3 cellular contexts compared by ENCODE assay signal in genomic region chr19:22472180-22472637, GRCh38.
A peak's percentile ranks its signal among the peaks of the same experiment; 100 is the strongest.
TF ChIP-seq lines count a peak whose summit lies in the region.

No MANE protein-coding gene starts in this region.

TF ChIP-seq in A549, 52 proteins besides CTCF, POLR2A, EP300 and RAD21 (continued from another document):
- peak; percentile 49; the same call in 1 of the 2 replicates for TF ChIP-seq GATA3 (IDR thresholded peaks at IDR 0.05; ENCODE audit: borderline replicate concordance)
- no peak for TF ChIP-seq TP53 (CRISPR knock-in tag; IDR thresholded peaks at IDR 0.05)
- no peak for TF ChIP-seq ZNF302 (CRISPR knock-in tag; IDR thresholded peaks at IDR 0.05)
- no peak for TF ChIP-seq JUNB (IDR thresholded peaks at IDR 0.05)

TF ChIP-seq in HEK293, 187 proteins besides CTCF, POLR2A, EP300 and RAD21 (continued from another document):
- TF ChIP-seq TRIM28 (IDR thresholded peaks at IDR 0.05; ENCODE audit: borderline replicate concordance, low read length) (peak; percentile 86; the same call in 1 of the 2 replicates), SALL2 (tag by site-specific recombination; IDR thresholded peaks at IDR 0.05; ENCODE audit: borderline replicate concordance) (no peak), SETDB1 (IDR thresholded peaks at IDR 0.05; ENCODE audit: insufficient read length, low read length) (peak; percentile 96), HOXC10 (CRISPR knock-in tag; IDR thresholded peaks at IDR 0.05) (no peak), ZNF701 (tag by site-specific recombination; IDR thresholded peaks at IDR 0.05) (no peak), MZF1 (tag by site-specific recombination; IDR thresholded peaks at IDR 0.05; ENCODE audit: borderline replicate concordance) (no peak)

TF ChIP-seq in GM12878, 131 proteins besides CTCF, POLR2A, EP300 and RAD21 (continued from another document):
- TF ChIP-seq CBX5 (IDR thresholded peaks at IDR 0.05; ENCODE audit: low read depth) (0 out of 2 replicates have a peak, but pooled peaks have one; percentile 44), ZBED1 (IDR thresholded peaks at IDR 0.05; ENCODE audit: borderline replicate concordance) (no peak), MEF2A (IDR thresholded peaks at IDR 0.05; ENCODE audit: insufficient read depth, low read depth, low read length) (no peak), POLR2AphosphoS2 (IDR thresholded peaks at IDR 0.05; ENCODE audit: low read depth, low read length) (no peak), CEBPB (IDR thresholded peaks at IDR 0.05; ENCODE audit: borderline replicate concordance in 1 of 2, low read depth in 2 of 2, low read length in 2 of 2) (no peak), E4F1 (IDR thresholded peaks at IDR 0.05; ENCODE audit: borderline replicate concordance, partially characterized antibody) (no peak), NFYA (IDR thresholded peaks at IDR 0.05; ENCODE audit: borderline replicate concordance, low read depth, low read length) (no peak)
